In genomic region chr17:48192321-48192731, GRCh38 we compare ENCODE assay signal across 1 cellular context.
TF ChIP-seq lines count a peak whose summit lies in the region.

No MANE protein-coding gene starts in this region.

TF ChIP-seq in HCT116, 20 proteins besides CTCF, POLR2A, EP300 and RAD21 (continued from another document):
- TF ChIP-seq YY1 (IDR thresholded peaks at IDR 0.05; ENCODE audit: extremely low read depth, insufficient replicate concordance, low read depth, low read length) (no peak), ZBTB33 (IDR thresholded peaks at IDR 0.05; ENCODE audit: extremely low read depth, insufficient replicate concordance, low read length) (no peak), JUND (IDR thresholded peaks at IDR 0.05) (no peak), SRF (IDR thresholded peaks at IDR 0.05; ENCODE audit: low read depth) (no peak), TCF7L2 (IDR thresholded peaks at IDR 0.05; ENCODE audit: borderline replicate concordance, extremely low read depth, insufficient read depth, insufficient read length) (no peak), ELF1 (IDR thresholded peaks at IDR 0.05; ENCODE audit: borderline replicate concordance, low read depth) (no peak), ATF3 (IDR thresholded peaks at IDR 0.05) (no peak)
